In the genomic region with DNA sequence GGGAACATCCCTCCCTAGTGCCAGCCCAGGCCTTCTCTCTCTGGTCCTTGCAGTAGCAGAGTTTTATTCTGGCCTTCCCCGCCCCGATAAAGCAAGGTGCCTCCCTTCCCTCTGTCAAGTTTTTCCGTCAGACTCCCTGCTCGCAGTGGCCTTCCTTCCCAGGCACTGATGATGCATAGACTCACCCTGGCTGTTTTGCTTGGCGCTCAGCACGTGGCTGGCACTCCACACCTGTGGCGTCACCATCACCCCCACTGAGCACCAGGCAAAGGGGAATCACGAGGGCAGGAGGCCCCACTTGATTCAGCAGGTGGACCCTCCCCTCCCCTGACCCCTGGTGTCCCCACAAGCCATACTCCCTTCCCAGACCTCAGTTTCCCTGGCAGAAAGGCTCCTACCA, we compare ENCODE assay signal across 25 cellular contexts. TPM values are rescaled to one million over a fixed set of nuclear protein-coding genes. Genes with fewer than 3 reads are reported as not detected.
"Had no signal": no experiment of that assay in that cellular context is flagged by ENCODE, and none has a peak within 500 bp of the region (broad histone marks: within the 10 kb centered on the region; RNA-seq: fewer than 3 reads in every experiment).

No MANE protein-coding gene starts in this region.

- H3K4me1 ChIP-seq: adrenal gland, right lobe of liver, testis had no signal

- H3K27ac Mint-ChIP-seq: activated naive CD8-positive, alpha-beta T cell; activated T-cell treated with anti-CD3 and anti-CD28 coated beads, Interleukin-2, amount 50 U/mL, for 24 hours; activated T-helper 17 cell treated with anti-CD3 and anti-CD28 coated beads, Interleukin-2, amount 50 U/mL, for 72 hours; nephron progenitor cell; type B pancreatic cell had no signal

- H3K36me3 ChIP-seq: adrenal gland, esophagus muscularis mucosa, right lobe of liver, stomach had no signal

- H3K27ac ChIP-seq: adrenal gland, esophagus muscularis mucosa, right lobe of liver, testis had no signal

- H3K9me3 ChIP-seq: adrenal gland, esophagus muscularis mucosa, mucosa of descending colon, right lobe of liver, stomach, testis had no signal

- H3K4me3 Mint-ChIP-seq: activated naive CD8-positive, alpha-beta T cell; activated T-cell treated with anti-CD3 and anti-CD28 coated beads, Interleukin-2, amount 50 U/mL, for 24 hours; activated T-helper 17 cell treated with anti-CD3 and anti-CD28 coated beads, Interleukin-2, amount 50 U/mL, for 72 hours; nephron progenitor cell; stimulated activated effector memory CD8-positive, alpha-beta T cell treated with anti-CD3 and anti-CD28 coated beads, Interleukin-12 subunit alpha, Interleukin-12 subunit beta, amount 100 ng/mL, for 72 hours; type B pancreatic cell had no signal

- H3K4me3 ChIP-seq: adrenal gland, esophagus muscularis mucosa, mucosa of descending colon, right lobe of liver, testis had no signal

- H3K36me3 Mint-ChIP-seq: activated naive CD8-positive, alpha-beta T cell; stimulated activated effector memory CD8-positive, alpha-beta T cell treated with anti-CD3 and anti-CD28 coated beads, Interleukin-12 subunit alpha, Interleukin-12 subunit beta, amount 100 ng/mL, for 72 hours; type B pancreatic cell had no signal

- H3K9me3 Mint-ChIP-seq: activated T-cell treated with anti-CD3 and anti-CD28 coated beads, Interleukin-2, amount 50 U/mL, for 24 hours; activated T-helper 17 cell treated with anti-CD3 and anti-CD28 coated beads, Interleukin-2, amount 50 U/mL, for 72 hours; nephron progenitor cell; stimulated activated effector memory CD8-positive, alpha-beta T cell treated with anti-CD3 and anti-CD28 coated beads, Interleukin-12 subunit alpha, Interleukin-12 subunit beta, amount 100 ng/mL, for 72 hours; type B pancreatic cell had no signal

- DNase-seq: activated naive CD4-positive, alpha-beta T cell; activated T-cell treated with anti-CD3 and anti-CD28 coated beads, Interleukin-2, amount 50 U/mL, for 24 hours; adrenal gland; central memory CD4-positive, alpha-beta T cell; effector memory CD4-positive, alpha-beta T cell; hippocampal formation; kidney glomerular epithelial cell; left ventricle myocardium superior; mesendoderm; mucosa of descending colon; nephron progenitor cell; nucleus accumbens; right lobe of liver; stimulated activated CD4-positive, alpha-beta T cell treated with anti-CD3 and anti-CD28 coated beads, Interleukin-2, amount 100 ng/mL, for 24 hours; stomach; T-helper 1 cell; testis had no signal

- ATAC-seq: activated T-helper 17 cell treated with anti-CD3 and anti-CD28 coated beads, Interleukin-2, amount 50 U/mL, for 72 hours; left ventricle myocardium superior; mucosa of descending colon; right lobe of liver; stimulated activated effector memory CD8-positive, alpha-beta T cell treated with anti-CD3 and anti-CD28 coated beads, Interleukin-12 subunit alpha, Interleukin-12 subunit beta, amount 100 ng/mL, for 72 hours had no signal

- H3K27me3 ChIP-seq: adrenal gland, right lobe of liver, testis had no signal

- H3K4me1 Mint-ChIP-seq: stimulated activated effector memory CD8-positive, alpha-beta T cell treated with anti-CD3 and anti-CD28 coated beads, Interleukin-12 subunit alpha, Interleukin-12 subunit beta, amount 100 ng/mL, for 72 hours had no signal

RNA-seq across cellular contexts. Expression of a gene that starts 7.4 kb away (rescaled TPM):
- total RNA-seq: activated T-helper 17 cell treated with anti-CD3 and anti-CD28 coated beads, Interleukin-2, amount 50 U/mL, for 72 hours; astrocyte; dermis microvascular lymphatic vessel endothelial cell; frontal cortex; mucosa of descending colon had no signal
